ENCODE assay signal across 26 cellular contexts in genomic region chr6:140069576-140069975, GRCh38.
"Had no signal": no experiment of that assay in that cellular context is flagged by ENCODE, and none has a peak within 500 bp of the region (broad histone marks: within the 10 kb centered on the region; RNA-seq: fewer than 3 reads in every experiment).

No MANE protein-coding gene starts in this region.

- DNase-seq: activated CD4-positive, alpha-beta T cell treated with anti-CD3 and anti-CD28 coated beads, Interleukin-2, amount 10 ng/mL, durations not matched to agents 24 days and 14 days; activated CD4-positive, alpha-beta T cell treated with anti-CD3 and anti-CD28 coated beads, Interleukin-2, amount 50 U/mL, for 48 hours; activated CD4-positive, CD25-positive, alpha-beta regulatory T cell treated with anti-CD3 and anti-CD28 coated beads, Interleukin-2, amount 50 U/mL, for 72 hours; activated CD8-positive, alpha-beta memory T cell treated with anti-CD3 and anti-CD28 coated beads, Interleukin-2, amount 10 ng/mL, durations not matched to agents 7 days and 5 days; activated effector memory CD4-positive, alpha-beta T cell treated with Interleukin-2 at 50 U/mL for 16 hours; activated naive CD4-positive, alpha-beta T cell; activated T-cell treated with anti-CD3 and anti-CD28 coated beads, Interleukin-2, amount 50 U/mL, for 24 hours; amygdala; KG1; NCI-H1048; NCI-H146; NCI-H187 treated with DMSO at 0.1 percent for 48 hours; NCI-H2171; NCI-H2227 treated with DMSO at 0.1 percent for 48 hours; NCI-H446 treated with DMSO at 0.1 percent for 48 hours; NCI-H524 treated with DMSO at 0.1 percent for 48 hours; NCI-H82; RPMI8226 had no signal

- H3K27ac Mint-ChIP-seq: activated CD4-positive, alpha-beta T cell treated with anti-CD3 and anti-CD28 coated beads, Interleukin-2, amount 10 ng/mL, durations not matched to agents 24 days and 14 days; activated CD8-positive, alpha-beta memory T cell treated with anti-CD3 and anti-CD28 coated beads, Interleukin-2, amount 10 ng/mL, durations not matched to agents 7 days and 5 days; activated naive CD4-positive, alpha-beta T cell treated with anti-CD3 and anti-CD28 coated beads, Interleukin-2, amount 50 U/mL, for 24 hours; activated T-cell treated with anti-CD3 and anti-CD28 coated beads, Interleukin-2, amount 50 U/mL, for 24 hours; activated T-helper 1 cell treated with anti-CD3 and anti-CD28 coated beads, Interleukin-12 subunit alpha, Interleukin-12 subunit beta, Interleukin-2, Interleukin-4 antibody, amounts not matched to agents 30 ng/mL and 10 ng/mL and 1 ng/mL, durations not matched to agents 14 hours and 24 hours and 36 hours; T-helper 1 cell treated with Interleukin-12 subunit alpha and Interleukin-12 subunit beta and Interleukin-4 antibody, amounts not matched to agents 30 μg/mL and 1 μg/mL, for 36 hours; WTC11 had no signal

- H3K36me3 Mint-ChIP-seq: activated CD8-positive, alpha-beta memory T cell treated with anti-CD3 and anti-CD28 coated beads, Interleukin-2, amount 10 ng/mL, durations not matched to agents 7 days and 5 days; activated naive CD4-positive, alpha-beta T cell treated with anti-CD3 and anti-CD28 coated beads, Interleukin-2, amount 50 U/mL, for 24 hours; brain; WTC11 had no signal

- H3K9me3 Mint-ChIP-seq: activated CD4-positive, alpha-beta T cell treated with anti-CD3 and anti-CD28 coated beads, Interleukin-2, amount 10 ng/mL, durations not matched to agents 24 days and 14 days; activated naive CD4-positive, alpha-beta T cell treated with anti-CD3 and anti-CD28 coated beads, Interleukin-2, amount 50 U/mL, for 24 hours; activated T-cell treated with anti-CD3 and anti-CD28 coated beads, Interleukin-2, amount 50 U/mL, for 24 hours; activated T-helper 1 cell treated with anti-CD3 and anti-CD28 coated beads, Interleukin-12 subunit alpha, Interleukin-12 subunit beta, Interleukin-2, Interleukin-4 antibody, amounts not matched to agents 30 ng/mL and 10 ng/mL and 1 ng/mL, durations not matched to agents 14 hours and 24 hours and 36 hours; central memory CD8-positive, alpha-beta T cell; T-helper 1 cell treated with Interleukin-12 subunit alpha and Interleukin-12 subunit beta and Interleukin-4 antibody, amounts not matched to agents 30 μg/mL and 1 μg/mL, for 36 hours; WTC11 had no signal

- H3K4me3 Mint-ChIP-seq: activated CD4-positive, alpha-beta T cell treated with anti-CD3 and anti-CD28 coated beads, Interleukin-2, amount 10 ng/mL, durations not matched to agents 24 days and 14 days; activated CD8-positive, alpha-beta memory T cell treated with anti-CD3 and anti-CD28 coated beads, Interleukin-2, amount 10 ng/mL, durations not matched to agents 7 days and 5 days; activated naive CD4-positive, alpha-beta T cell treated with anti-CD3 and anti-CD28 coated beads, Interleukin-2, amount 50 U/mL, for 24 hours; activated T-cell treated with anti-CD3 and anti-CD28 coated beads, Interleukin-2, amount 50 U/mL, for 24 hours; activated T-helper 1 cell treated with anti-CD3 and anti-CD28 coated beads, Interleukin-12 subunit alpha, Interleukin-12 subunit beta, Interleukin-2, Interleukin-4 antibody, amounts not matched to agents 30 ng/mL and 10 ng/mL and 1 ng/mL, durations not matched to agents 14 hours and 24 hours and 36 hours; brain; central memory CD8-positive, alpha-beta T cell; T-helper 1 cell treated with Interleukin-12 subunit alpha and Interleukin-12 subunit beta and Interleukin-4 antibody, amounts not matched to agents 30 μg/mL and 1 μg/mL, for 36 hours; WTC11 had no signal

- H3K27me3 Mint-ChIP-seq: activated CD4-positive, alpha-beta T cell treated with anti-CD3 and anti-CD28 coated beads, Interleukin-2, amount 10 ng/mL, durations not matched to agents 24 days and 14 days; brain had no signal

- H3K4me1 Mint-ChIP-seq: activated CD4-positive, alpha-beta T cell treated with anti-CD3 and anti-CD28 coated beads, Interleukin-2, amount 10 ng/mL, durations not matched to agents 24 days and 14 days; activated CD8-positive, alpha-beta memory T cell treated with anti-CD3 and anti-CD28 coated beads, Interleukin-2, amount 10 ng/mL, durations not matched to agents 7 days and 5 days; activated naive CD4-positive, alpha-beta T cell treated with anti-CD3 and anti-CD28 coated beads, Interleukin-2, amount 50 U/mL, for 24 hours; central memory CD8-positive, alpha-beta T cell had no signal

- FAIRE-seq: astrocyte had no signal

- ATAC-seq: activated CD8-positive, alpha-beta memory T cell treated with anti-CD3 and anti-CD28 coated beads, Interleukin-2, amount 10 ng/mL, durations not matched to agents 7 days and 5 days; Right ventricle myocardium inferior; WTC11 had no signal
